ENCODE assay signal across 1 cellular context in the genomic region with DNA sequence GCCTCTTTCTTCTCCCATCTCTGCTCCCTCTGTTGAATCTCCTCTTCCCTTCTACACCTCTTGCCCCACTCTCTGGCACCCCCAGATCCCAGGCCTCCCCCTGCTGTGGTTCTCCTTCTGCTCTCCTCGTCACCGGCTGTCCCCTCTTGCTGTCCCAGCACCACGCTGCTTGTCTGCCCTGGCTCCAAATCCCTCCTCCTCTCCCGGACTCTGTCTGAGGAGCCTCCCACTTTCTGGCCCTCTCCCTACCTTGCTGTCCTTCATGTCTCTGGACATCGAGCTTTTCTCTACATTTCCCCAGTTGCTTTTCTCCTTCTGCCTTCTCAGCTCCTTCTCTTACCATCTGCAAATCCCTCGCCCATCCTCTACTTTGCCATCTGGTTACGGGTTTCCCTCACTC.
TF ChIP-seq lines count a peak whose summit lies in the region.

No MANE protein-coding gene starts in this region.

TF ChIP-seq in IMR-90, 13 proteins besides CTCF, POLR2A, EP300 and RAD21:
- TF ChIP-seq RFX5 (IDR thresholded peaks at IDR 0.05; ENCODE audit: low read depth, low read length) (no peak), BHLHE40 (IDR thresholded peaks at IDR 0.05; ENCODE audit: low read depth, low read length) (no peak), FOS (IDR thresholded peaks at IDR 0.05; ENCODE audit: low read depth, low read length) (no peak), CHD1 (IDR thresholded peaks at IDR 0.05; ENCODE audit: low read depth, low read length) (no peak), NFE2L2 (IDR thresholded peaks at IDR 0.05; ENCODE audit: low read depth, low read length) (no peak), MAZ (IDR thresholded peaks at IDR 0.05; ENCODE audit: borderline replicate concordance, low read depth, low read length) (no peak), CEBPB (IDR thresholded peaks at IDR 0.05; ENCODE audit: low read depth, low read length) (no peak), RCOR1 (IDR thresholded peaks at IDR 0.05; ENCODE audit: insufficient replicate concordance, low read length) (no peak), MXI1 (IDR thresholded peaks at IDR 0.05; ENCODE audit: borderline replicate concordance, low read depth, low read length) (no peak), SMC3 (IDR thresholded peaks at IDR 0.05; ENCODE audit: low read depth, low read length) (no peak), MAFK (IDR thresholded peaks at IDR 0.05; ENCODE audit: low read depth, low read length) (no peak)
- TF ChIP-seq, protein P1, sequence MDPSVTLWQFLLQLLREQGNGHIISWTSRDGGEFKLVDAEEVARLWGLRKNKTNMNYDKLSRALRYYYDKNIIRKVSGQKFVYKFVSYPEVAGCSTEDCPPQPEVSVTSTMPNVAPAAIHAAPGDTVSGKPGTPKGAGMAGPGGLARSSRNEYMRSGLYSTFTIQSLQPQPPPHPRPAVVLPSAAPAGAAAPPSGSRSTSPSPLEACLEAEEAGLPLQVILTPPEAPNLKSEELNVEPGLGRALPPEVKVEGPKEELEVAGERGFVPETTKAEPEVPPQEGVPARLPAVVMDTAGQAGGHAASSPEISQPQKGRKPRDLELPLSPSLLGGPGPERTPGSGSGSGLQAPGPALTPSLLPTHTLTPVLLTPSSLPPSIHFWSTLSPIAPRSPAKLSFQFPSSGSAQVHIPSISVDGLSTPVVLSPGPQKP (IDR thresholded peaks at IDR 0.05; ENCODE audit: borderline replicate concordance, low read depth, low read length): no peak
- TF ChIP-seq, protein P2, sequence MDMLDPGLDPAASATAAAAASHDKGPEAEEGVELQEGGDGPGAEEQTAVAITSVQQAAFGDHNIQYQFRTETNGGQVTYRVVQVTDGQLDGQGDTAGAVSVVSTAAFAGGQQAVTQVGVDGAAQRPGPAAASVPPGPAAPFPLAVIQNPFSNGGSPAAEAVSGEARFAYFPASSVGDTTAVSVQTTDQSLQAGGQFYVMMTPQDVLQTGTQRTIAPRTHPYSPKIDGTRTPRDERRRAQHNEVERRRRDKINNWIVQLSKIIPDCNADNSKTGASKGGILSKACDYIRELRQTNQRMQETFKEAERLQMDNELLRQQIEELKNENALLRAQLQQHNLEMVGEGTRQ (IDR thresholded peaks at IDR 0.05; ENCODE audit: low read depth, low read length): no peak
